In the genomic region with DNA sequence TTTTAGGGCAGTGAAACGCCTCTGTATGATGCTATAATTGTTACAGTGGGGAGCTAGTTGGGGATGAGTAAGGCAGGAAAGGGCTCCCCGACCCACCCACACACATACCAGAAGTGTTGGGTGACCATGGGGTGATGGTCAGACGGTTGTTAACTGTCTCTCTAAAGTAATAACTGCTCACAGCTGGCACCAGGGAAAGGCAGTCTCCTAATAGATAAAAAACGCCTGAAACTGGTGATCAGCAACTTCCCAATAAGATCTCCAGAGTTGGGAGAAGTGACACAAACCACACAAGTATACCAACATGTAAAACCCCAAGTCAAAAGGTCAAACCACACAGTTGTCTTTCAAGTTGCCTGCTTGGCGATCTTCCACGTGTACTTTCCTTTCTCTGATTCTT, we compare ENCODE assay signal across 29 cellular contexts.
"Had no signal": no experiment of that assay in that cellular context is flagged by ENCODE, and none has a peak within 500 bp of the region (broad histone marks: within the 10 kb centered on the region; RNA-seq: fewer than 3 reads in every experiment).

No MANE protein-coding gene starts in this region.

- H3K36me3 Mint-ChIP-seq: activated naive CD8-positive, alpha-beta T cell; immature natural killer cell; neural progenitor cell; stimulated activated naive B cell treated with anti-CD40 and anti-IgM and Interleukin-4, amounts not matched to agents 10 μg/mL and 1 μg/mL and 100 μg/mL, for 72 hours; type B pancreatic cell had no signal

- H3K4me3 Mint-ChIP-seq: activated naive CD8-positive, alpha-beta T cell; activated T-cell treated with anti-CD3 and anti-CD28 coated beads, Interleukin-2, amount 50 U/mL, for 24 hours; effector memory CD8-positive, alpha-beta T cell; immature natural killer cell; naive thymus-derived CD8-positive, alpha-beta T cell; neural progenitor cell; stimulated activated naive B cell treated with anti-CD40 and anti-IgM and Interleukin-4, amounts not matched to agents 10 μg/mL and 1 μg/mL and 100 μg/mL, for 72 hours; type B pancreatic cell had no signal

- DNase-seq: activated CD4-positive, alpha-beta T cell treated with anti-CD3 and anti-CD28 coated beads, Interleukin-2, amount 50 U/mL, for 1 hour; activated CD4-positive, CD25-positive, alpha-beta regulatory T cell treated with anti-CD3 and anti-CD28 coated beads, Interleukin-2, amount 50 U/mL, for 72 hours; activated CD8-positive, alpha-beta memory T cell treated with anti-CD3 and anti-CD28 coated beads for 24 hours; activated CD8-positive, alpha-beta memory T cell treated with anti-CD3 and anti-CD28 coated beads, Interleukin-2, amount 50 U/mL, for 4 hours; activated naive CD4-positive, alpha-beta T cell; activated T-cell treated with anti-CD3 and anti-CD28 coated beads, Interleukin-2, amount 50 U/mL, for 24 hours; colonic mucosa; dorsolateral prefrontal cortex; effector memory CD8-positive, alpha-beta T cell; foreskin melanocyte; glutamatergic neuron; immature natural killer cell; lower lobe of right lung; naive thymus-derived CD8-positive, alpha-beta T cell; retina; sigmoid colon; stimulated activated CD4-positive, alpha-beta T cell treated with anti-CD3 and anti-CD28 coated beads, Interleukin-15, amount 100 ng/mL, for 24 hours; stimulated activated naive B cell treated with anti-CD40 and anti-IgM and Interleukin-4, amounts not matched to agents 10 μg/mL and 1 μg/mL and 100 μg/mL, for 72 hours; T-helper 2 cell; WERI-Rb-1 had no signal

- H3K27ac Mint-ChIP-seq: activated naive CD8-positive, alpha-beta T cell; activated T-cell treated with anti-CD3 and anti-CD28 coated beads, Interleukin-2, amount 50 U/mL, for 24 hours; activated T-helper 2 cell treated with anti-CD3 and anti-CD28 coated beads, Interferon-gamma antibody, Interleukin-2, Interleukin-4, amounts not matched to agents 10 μg/mL and 5 μg/mL and 100 μg/mL, durations not matched to agents 14 hours and 24 hours and 36 hours; effector memory CD8-positive, alpha-beta T cell; immature natural killer cell; naive thymus-derived CD8-positive, alpha-beta T cell; neural progenitor cell; progenitor cell of endocrine pancreas; stimulated activated naive B cell treated with anti-CD40 and anti-IgM and Interleukin-4, amounts not matched to agents 10 μg/mL and 1 μg/mL and 100 μg/mL, for 72 hours; type B pancreatic cell had no signal

- H3K27me3 Mint-ChIP-seq: activated naive CD8-positive, alpha-beta T cell; activated T-cell treated with anti-CD3 and anti-CD28 coated beads, Interleukin-2, amount 50 U/mL, for 24 hours; effector memory CD8-positive, alpha-beta T cell; naive thymus-derived CD8-positive, alpha-beta T cell; progenitor cell of endocrine pancreas; stimulated activated naive B cell treated with anti-CD40 and anti-IgM and Interleukin-4, amounts not matched to agents 10 μg/mL and 1 μg/mL and 100 μg/mL, for 72 hours; type B pancreatic cell had no signal

- H3K4me3 ChIP-seq: colonic mucosa, dorsolateral prefrontal cortex, hepatocyte, lower lobe of right lung, neural progenitor cell, sigmoid colon, smooth muscle cell had no signal

- H3K4me1 Mint-ChIP-seq: immature natural killer cell; naive thymus-derived CD8-positive, alpha-beta T cell; neural progenitor cell; stimulated activated naive B cell treated with anti-CD40 and anti-IgM and Interleukin-4, amounts not matched to agents 10 μg/mL and 1 μg/mL and 100 μg/mL, for 72 hours had no signal

- ATAC-seq: effector memory CD8-positive, alpha-beta T cell; esophagus mucosa; left lobe of liver; lower lobe of right lung; naive thymus-derived CD8-positive, alpha-beta T cell had no signal
